1 cellular context compared by ENCODE assay signal in the genomic region with DNA sequence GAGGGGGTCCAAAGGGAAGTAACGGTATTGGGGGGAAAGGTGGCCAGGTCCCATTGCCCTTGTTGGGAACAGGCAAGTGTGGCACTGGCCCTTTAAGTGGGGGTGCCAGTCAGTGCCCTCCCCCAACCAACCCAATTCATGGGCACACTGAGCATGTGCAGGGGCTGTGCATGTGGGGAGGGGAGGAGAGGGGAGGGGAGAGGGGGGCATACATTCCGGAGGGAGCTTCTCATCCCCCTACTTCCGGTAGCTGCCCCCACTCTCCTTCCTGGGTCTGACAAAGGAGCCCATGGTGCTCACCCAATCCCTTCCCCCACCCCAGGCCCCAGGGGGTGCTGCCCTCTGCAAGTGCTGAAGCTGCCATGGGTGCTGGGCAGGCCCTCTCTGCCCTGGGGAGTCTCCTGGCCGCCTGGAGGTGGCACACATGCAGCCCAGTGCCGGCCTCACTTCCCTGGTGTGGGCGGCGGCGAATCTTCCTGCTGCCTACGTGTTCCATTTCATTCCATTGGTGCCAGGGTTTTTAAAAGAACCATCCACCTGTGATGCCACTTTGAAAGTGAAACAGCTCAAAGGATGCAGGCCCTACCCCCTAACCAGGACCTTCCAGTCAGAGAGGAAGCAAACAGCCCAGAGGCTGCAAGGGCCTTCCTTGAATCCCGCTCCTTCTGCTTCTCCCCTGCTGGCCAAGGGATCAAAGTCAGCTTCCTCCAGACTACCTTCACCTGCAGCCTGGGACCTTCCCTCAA.
TF ChIP-seq lines count a peak whose summit lies in the region.

No MANE protein-coding gene starts in this region.

TF ChIP-seq in A549, 52 proteins besides CTCF, POLR2A, EP300 and RAD21:
- TF ChIP-seq HOXB13 (CRISPR knock-in tag; IDR thresholded peaks at IDR 0.05; ENCODE audit: low read depth) (peak; percentile 74; the same call in 1 of the 2 replicates), TP53 (CRISPR knock-in tag; IDR thresholded peaks at IDR 0.05) (no peak; the same call in 1 of the 2 replicates), MAX (IDR thresholded peaks at IDR 0.05) (peak; percentile 89), EHF (CRISPR knock-in tag; IDR thresholded peaks at IDR 0.05) (peak; percentile 28; the same call in 1 of the 2 replicates), FOXS1 (CRISPR knock-in tag; IDR thresholded peaks at IDR 0.05) (no peak; the same call in 1 of the 2 replicates), USF2 (IDR thresholded peaks at IDR 0.05) (no peak), HOXB5 (CRISPR knock-in tag; IDR thresholded peaks at IDR 0.05) (0 out of 2 replicates have a peak, but pooled peaks have one; percentile 47), FOSB (CRISPR knock-in tag; IDR thresholded peaks at IDR 0.05) (no peak), SMC3 (IDR thresholded peaks at IDR 0.05) (peak; percentile 84), ZFP36 (IDR thresholded peaks at IDR 0.05; ENCODE audit: borderline replicate concordance, partially characterized antibody) (no peak), NFE2L2 (conservative IDR thresholded peaks at IDR 0.05; ENCODE audit: low read length) (no peak), MAZ (IDR thresholded peaks at IDR 0.05; ENCODE audit: borderline replicate concordance, low read depth, low read length) (peak; percentile 98), CEBPB (IDR thresholded peaks at IDR 0.05) (0 out of 4 replicates have a peak, but pooled peaks of 1 of the 2 experiments have one; percentile 17), JUN (IDR thresholded peaks at IDR 0.05) (peak; percentile 92 to 98), FOSL2 (IDR thresholded peaks at IDR 0.05) (no peak), FOSL2 (CRISPR knock-in tag; IDR thresholded peaks at IDR 0.05) (peak; percentile 77), JUNB (IDR thresholded peaks at IDR 0.05) (peak; percentile 54), CHD4 (IDR thresholded peaks at IDR 0.05; ENCODE audit: borderline replicate concordance) (no peak), NPAS2 (CRISPR knock-in tag; IDR thresholded peaks at IDR 0.05; ENCODE audit: borderline replicate concordance) (no peak), GATA3 (IDR thresholded peaks at IDR 0.05; ENCODE audit: borderline replicate concordance) (peak; percentile 77), CHD2 (IDR thresholded peaks at IDR 0.05; ENCODE audit: low read length, partially characterized antibody) (peak; percentile 53), BHLHE40 (IDR thresholded peaks at IDR 0.05; ENCODE audit: low read depth, low read length) (no peak), MYC (IDR thresholded peaks at IDR 0.05; ENCODE audit: borderline replicate concordance, low read length) (peak; percentile 70; the same call in 1 of the 2 replicates)
- TF ChIP-seq, protein P1, sequence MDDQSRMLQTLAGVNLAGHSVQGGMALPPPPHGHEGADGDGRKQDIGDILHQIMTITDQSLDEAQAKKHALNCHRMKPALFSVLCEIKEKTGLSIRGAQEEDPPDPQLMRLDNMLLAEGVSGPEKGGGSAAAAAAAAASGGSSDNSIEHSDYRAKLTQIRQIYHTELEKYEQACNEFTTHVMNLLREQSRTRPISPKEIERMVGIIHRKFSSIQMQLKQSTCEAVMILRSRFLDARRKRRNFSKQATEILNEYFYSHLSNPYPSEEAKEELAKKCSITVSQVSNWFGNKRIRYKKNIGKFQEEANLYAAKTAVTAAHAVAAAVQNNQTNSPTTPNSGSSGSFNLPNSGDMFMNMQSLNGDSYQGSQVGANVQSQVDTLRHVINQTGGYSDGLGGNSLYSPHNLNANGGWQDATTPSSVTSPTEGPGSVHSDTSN (IDR thresholded peaks at IDR 0.05), result peak; percentile 40; the same call in 1 of the 2 replicates
- TF ChIP-seq, protein P2, sequence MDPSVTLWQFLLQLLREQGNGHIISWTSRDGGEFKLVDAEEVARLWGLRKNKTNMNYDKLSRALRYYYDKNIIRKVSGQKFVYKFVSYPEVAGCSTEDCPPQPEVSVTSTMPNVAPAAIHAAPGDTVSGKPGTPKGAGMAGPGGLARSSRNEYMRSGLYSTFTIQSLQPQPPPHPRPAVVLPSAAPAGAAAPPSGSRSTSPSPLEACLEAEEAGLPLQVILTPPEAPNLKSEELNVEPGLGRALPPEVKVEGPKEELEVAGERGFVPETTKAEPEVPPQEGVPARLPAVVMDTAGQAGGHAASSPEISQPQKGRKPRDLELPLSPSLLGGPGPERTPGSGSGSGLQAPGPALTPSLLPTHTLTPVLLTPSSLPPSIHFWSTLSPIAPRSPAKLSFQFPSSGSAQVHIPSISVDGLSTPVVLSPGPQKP (IDR thresholded peaks at IDR 0.05; ENCODE audit: low read depth, low read length), result 0 out of 2 replicates have a peak, but pooled peaks have one; percentile 59
- TF ChIP-seq, protein P3, sequence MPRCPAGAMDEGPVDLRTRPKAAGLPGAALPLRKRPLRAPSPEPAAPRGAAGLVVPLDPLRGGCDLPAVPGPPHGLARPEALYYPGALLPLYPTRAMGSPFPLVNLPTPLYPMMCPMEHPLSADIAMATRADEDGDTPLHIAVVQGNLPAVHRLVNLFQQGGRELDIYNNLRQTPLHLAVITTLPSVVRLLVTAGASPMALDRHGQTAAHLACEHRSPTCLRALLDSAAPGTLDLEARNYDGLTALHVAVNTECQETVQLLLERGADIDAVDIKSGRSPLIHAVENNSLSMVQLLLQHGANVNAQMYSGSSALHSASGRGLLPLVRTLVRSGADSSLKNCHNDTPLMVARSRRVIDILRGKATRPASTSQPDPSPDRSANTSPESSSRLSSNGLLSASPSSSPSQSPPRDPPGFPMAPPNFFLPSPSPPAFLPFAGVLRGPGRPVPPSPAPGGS (IDR thresholded peaks at IDR 0.05), result peak; percentile 77; the same call in 2 of the 3 replicates
TF ChIP-seq in A549: peak in this region for 16.
